8 cellular contexts compared by ENCODE assay signal in genomic region chr9:21294325-21294724, GRCh38. TPM values are rescaled to one million over a fixed set of nuclear protein-coding genes. Genes with fewer than 3 reads are reported as not detected.
DNase-seq lines count a peak whose midpoint lies in the region; ATAC-seq and TF ChIP-seq lines count a peak whose summit lies in the region.
"Had no signal": no experiment of that assay in that cellular context is flagged by ENCODE, and none has a peak within 500 bp of the region (broad histone marks: within the 10 kb centered on the region; RNA-seq: fewer than 3 reads in every experiment).

No MANE protein-coding gene starts in this region.

- H3K9me3 ChIP-seq in prostate gland: no peaks in the 10 kb centered on the region

- no peaks in the 10 kb centered on the region for H3K36me3 ChIP-seq in prostate gland

- no peak for TF ChIP-seq POLR2A in prostate gland (IDR thresholded peaks at IDR 0.05)

- H3K27ac Mint-ChIP-seq in activated T-helper 17 cell treated with anti-CD3 and anti-CD28 coated beads, Interleukin-2, amount 50 U/mL, for 72 hours: no peak overlapping the region
- H3K27ac Mint-ChIP-seq in activated CD4-positive, alpha-beta T cell treated with anti-CD3 and anti-CD28 coated beads, Interleukin-2, amount 10 ng/mL, durations not matched to agents 24 days and 14 days: no peak overlapping the region

- no peaks in the 10 kb centered on the region for H3K36me3 Mint-ChIP-seq in activated T-helper 17 cell treated with anti-CD3 and anti-CD28 coated beads, Interleukin-2, amount 50 U/mL, for 72 hours (ENCODE audit: low read depth)
- no peaks in the 10 kb centered on the region for H3K36me3 Mint-ChIP-seq in activated CD4-positive, alpha-beta T cell treated with anti-CD3 and anti-CD28 coated beads, Interleukin-2, amount 10 ng/mL, durations not matched to agents 24 days and 14 days (ENCODE audit: low read depth)

- no peak overlapping the region for H3K27ac ChIP-seq in prostate gland

- WGBS in prostate gland: 41% methylated on average over 1 of the region's 1 CpG

- peak; percentile 46 for DNase-seq in prostate gland (ENCODE audit: low spot score)
- no peak for DNase-seq in GM19238 (ENCODE audit: insufficient read length, low spot score)
- DNase-seq in activated CD4-positive, alpha-beta T cell treated with anti-CD3 and anti-CD28 coated beads, Interleukin-2, amount 10 ng/mL, durations not matched to agents 24 days and 14 days: no peak
- no peak for DNase-seq in NCI-H2196 treated with DMSO at 0.1 percent for 48 hours (lab: John Stamatoyannopoulos, UW; ENCODE audit: unreplicated experiment)

- H3K4me1 Mint-ChIP-seq in activated T-helper 17 cell treated with anti-CD3 and anti-CD28 coated beads, Interleukin-2, amount 50 U/mL, for 72 hours: peaks cover 3% of the 10 kb centered on the region
- H3K4me1 Mint-ChIP-seq in activated CD4-positive, alpha-beta T cell treated with anti-CD3 and anti-CD28 coated beads, Interleukin-2, amount 10 ng/mL, durations not matched to agents 24 days and 14 days: no peaks in the 10 kb centered on the region

- no peaks in the 10 kb centered on the region for H3K27me3 ChIP-seq in prostate gland (replicated peaks; ENCODE audit: insufficient read depth)

- no peaks in the 10 kb centered on the region for H3K4me1 ChIP-seq in prostate gland (replicated peaks)

- peaks cover 12% of the 10 kb centered on the region for H3K27me3 Mint-ChIP-seq in activated T-helper 17 cell treated with anti-CD3 and anti-CD28 coated beads, Interleukin-2, amount 50 U/mL, for 72 hours
- H3K27me3 Mint-ChIP-seq in activated CD4-positive, alpha-beta T cell treated with anti-CD3 and anti-CD28 coated beads, Interleukin-2, amount 10 ng/mL, durations not matched to agents 24 days and 14 days: peaks cover 26% of the 10 kb centered on the region

- ATAC-seq in GM19463 (IDR thresholded peaks at IDR 0.05; ENCODE audit: unreplicated experiment) (peak; percentile 67), HG03095 (IDR thresholded peaks at IDR 0.05; ENCODE audit: unreplicated experiment) (peak; percentile 52)
- peak; percentile 77 for ATAC-seq in activated T-helper 17 cell treated with anti-CD3 and anti-CD28 coated beads, Interleukin-2, amount 50 U/mL, for 72 hours (replicated peaks)

- H3K4me3 ChIP-seq in prostate gland: no peak overlapping the region

- no peak for TF ChIP-seq CTCF in prostate gland (IDR thresholded peaks at IDR 0.05)

- intact Hi-C loops in prostate gland (cut with DNase I): no loop called here
- intact Hi-C loops in activated CD4-positive, alpha-beta T cell treated with anti-CD3 and anti-CD28 coated beads, Interleukin-2, amount 10 ng/mL, durations not matched to agents 24 days and 14 days (cut with micrococcal nuclease): no loop called here

- no peak overlapping the region for H3K4me3 Mint-ChIP-seq in activated T-helper 17 cell treated with anti-CD3 and anti-CD28 coated beads, Interleukin-2, amount 50 U/mL, for 72 hours
- H3K4me3 Mint-ChIP-seq in activated CD4-positive, alpha-beta T cell treated with anti-CD3 and anti-CD28 coated beads, Interleukin-2, amount 10 ng/mL, durations not matched to agents 24 days and 14 days: no peak overlapping the region

- H3K9me3 Mint-ChIP-seq in activated T-helper 17 cell treated with anti-CD3 and anti-CD28 coated beads, Interleukin-2, amount 50 U/mL, for 72 hours: no peaks in the 10 kb centered on the region
- no peaks in the 10 kb centered on the region for H3K9me3 Mint-ChIP-seq in activated CD4-positive, alpha-beta T cell treated with anti-CD3 and anti-CD28 coated beads, Interleukin-2, amount 10 ng/mL, durations not matched to agents 24 days and 14 days

RNA-seq across cellular contexts. Expression of gene IFNA5, which starts 10.8 kb away (rescaled TPM):
- not detected for total RNA-seq in activated T-helper 17 cell treated with anti-CD3 and anti-CD28 coated beads, Interleukin-2, amount 50 U/mL, for 72 hours
- total RNA-seq in prostate gland: not detected
- not detected in 2 replicates for total RNA-seq in activated CD4-positive, alpha-beta T cell treated with anti-CD3 and anti-CD28 coated beads, Interleukin-2, amount 10 ng/mL, durations not matched to agents 24 days and 14 days
- total RNA-seq: T-helper 2 cell treated with Interferon-gamma antibody and Interleukin-4, amounts not matched to agents 100 ng/mL and 5 ng/mL, for 36 hours had no signal

RNA-seq across cellular contexts. Expression of gene KLHL9, which starts 40.9 kb away (rescaled TPM):
- total RNA-seq in activated T-helper 17 cell treated with anti-CD3 and anti-CD28 coated beads, Interleukin-2, amount 50 U/mL, for 72 hours: 10 to 100 TPM; 10.5 to 13.7 TPM
- 10 to 100 TPM; 21.4 to 31.4 TPM for total RNA-seq in prostate gland
- 14.8 and 15.0 TPM in 2 replicates for total RNA-seq in activated CD4-positive, alpha-beta T cell treated with anti-CD3 and anti-CD28 coated beads, Interleukin-2, amount 10 ng/mL, durations not matched to agents 24 days and 14 days

RNA-seq across cellular contexts. Expression of gene IFNA14, which starts 54.5 kb away (rescaled TPM):
- total RNA-seq in activated T-helper 17 cell treated with anti-CD3 and anti-CD28 coated beads, Interleukin-2, amount 50 U/mL, for 72 hours: not detected
- total RNA-seq in prostate gland: not detected
- not detected in 2 replicates for total RNA-seq in activated CD4-positive, alpha-beta T cell treated with anti-CD3 and anti-CD28 coated beads, Interleukin-2, amount 10 ng/mL, durations not matched to agents 24 days and 14 days
- total RNA-seq: T-helper 2 cell treated with Interferon-gamma antibody and Interleukin-4, amounts not matched to agents 100 ng/mL and 5 ng/mL, for 36 hours had no signal

RNA-seq across cellular contexts. Expression of gene IFNA6, which starts 56.4 kb away (rescaled TPM):
- not detected for total RNA-seq in activated T-helper 17 cell treated with anti-CD3 and anti-CD28 coated beads, Interleukin-2, amount 50 U/mL, for 72 hours
- under 1 TPM in 1 of 2 donors, not detected in 1; 0.34 TPM for total RNA-seq in prostate gland
- not detected in 2 replicates for total RNA-seq in activated CD4-positive, alpha-beta T cell treated with anti-CD3 and anti-CD28 coated beads, Interleukin-2, amount 10 ng/mL, durations not matched to agents 24 days and 14 days
- total RNA-seq: T-helper 2 cell treated with Interferon-gamma antibody and Interleukin-4, amounts not matched to agents 100 ng/mL and 5 ng/mL, for 36 hours had no signal
